ENCODE assay signal across 11 cellular contexts in the genomic region with DNA sequence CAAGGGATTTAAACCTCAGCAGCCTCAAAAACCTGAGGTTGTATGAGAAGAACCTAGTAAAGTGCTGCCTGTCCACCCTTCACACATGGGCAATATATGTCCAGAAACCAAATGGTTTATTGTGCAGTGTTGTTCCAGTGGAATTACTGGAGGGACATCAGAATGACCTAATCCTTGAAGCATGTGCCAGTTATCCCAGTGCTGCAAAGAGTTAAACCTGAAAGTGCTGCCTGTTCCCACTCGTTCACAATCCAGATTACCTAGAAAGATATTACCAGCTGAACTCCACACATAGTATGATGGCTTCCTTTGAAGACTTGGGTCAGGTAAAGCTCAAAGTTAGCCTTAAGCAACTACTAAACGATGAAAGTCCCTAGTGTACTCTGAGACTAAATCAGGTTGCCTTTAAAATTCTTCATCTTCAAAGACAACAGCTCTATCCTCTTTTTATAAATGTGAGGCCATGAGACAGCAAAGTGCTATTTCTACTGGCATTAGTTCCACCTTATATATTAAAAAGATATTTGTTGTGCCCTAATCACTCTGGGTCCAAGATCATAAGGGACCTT.
DNase-seq lines count a peak whose midpoint lies in the region; ATAC-seq, FAIRE-seq and TF ChIP-seq lines count a peak whose summit lies in the region.
"Had no signal": no experiment of that assay in that cellular context is flagged by ENCODE, and none has a peak within 500 bp of the region (broad histone marks: within the 10 kb centered on the region; RNA-seq: fewer than 3 reads in every experiment).

No MANE protein-coding gene starts in this region.

- CTCF ChIA-PET in activated CD4-positive, alpha-beta T cell treated with anti-CD3 and anti-CD28 coated beads for 36 hours (lab: Charles Lee): interaction anchor here (0.6 to 1.4 kb wide), 2 partner anchors 11 to 1120 kb away, joined by 3 to 4 read pairs; no protein-coding TSS in a partner anchor
- CTCF ChIA-PET in IMR-90 (lab: Yijun Ruan, JAX): no interaction called here

- H3K56ac ChIP-seq in IMR-90 (ENCODE audit: extremely low read depth, insufficient read depth, low read length): no peak overlapping the region

- H3K4me2 ChIP-seq in IMR-90 (ENCODE audit: low read depth, low read length): no peak overlapping the region

- H4K8ac ChIP-seq in IMR-90 (ENCODE audit: low read depth in 2 of 2, low read length in 2 of 2): no peak overlapping the region

- H3K14ac ChIP-seq in IMR-90 (replicated peaks; ENCODE audit: low read depth, low read length): peak overlapping the region; percentile 37; the same call in 1 of the 2 replicates

- no peak for DNase-seq in activated CD4-positive, alpha-beta T cell treated with anti-CD3 and anti-CD28 coated beads, Interleukin-2, amount 10 ng/mL, durations not matched to agents 24 days and 14 days
- DNase-seq in activated CD4-positive, alpha-beta T cell treated with anti-CD3 and anti-CD28 coated beads for 36 hours: no peak
- DNase-seq in IMR-90: peak; percentile 11
- DNase-seq in bronchial epithelial cell (ENCODE audit: low read depth): peak; percentile 34
- DNase-seq in retina: peak; percentile 33
- no peak for DNase-seq in NOMO-1 treated with DMSO at 0.1 percent for 48 hours (lab: John Stamatoyannopoulos, UW; ENCODE audit: unreplicated experiment)
- DNase-seq in stimulated activated naive CD4-positive, alpha-beta T cell treated with Interleukin-2 at 50 U/mL for 16 hours (lab: John Stamatoyannopoulos, UW): no peak
- DNase-seq in SIG-M5 (lab: John Stamatoyannopoulos, UW): no peak
- DNase-seq: activated CD4-positive, alpha-beta T cell treated with anti-CD3 and anti-CD28 coated beads for 1 hour had no signal

- no peak overlapping the region for H2AFZ ChIP-seq in IMR-90 (replicated peaks; ENCODE audit: low read length, poor library complexity)

- no peaks in the 10 kb centered on the region for H4K20me1 ChIP-seq in IMR-90 (ENCODE audit: insufficient read depth, low read length)

- H3K4me1 ChIP-seq in IMR-90 (ENCODE audit: control insufficient read depth, insufficient read depth, low read length): peaks cover 9% of the 10 kb centered on the region

- H3K4ac ChIP-seq in IMR-90 (ENCODE audit: low read depth, low read length): no peak overlapping the region

- H3K23ac ChIP-seq in IMR-90 (ENCODE audit: low read depth, low read length): no peak overlapping the region

- in situ Hi-C loops in IMR-90 (cut with MboI; ENCODE audit: low sequenced_read_pairs): no loop called here

- H3K9ac ChIP-seq in IMR-90 (ENCODE audit: low read depth, low read length): no peak overlapping the region

- no peak for FAIRE-seq in bronchial epithelial cell (lab: Jason Lieb, UNC)
- FAIRE-seq: A204.1, HepG2 had no signal

- peaks cover 13% of the 10 kb centered on the region for H3K36me3 Mint-ChIP-seq in activated CD4-positive, alpha-beta T cell treated with anti-CD3 and anti-CD28 coated beads, Interleukin-2, amount 10 ng/mL, durations not matched to agents 24 days and 14 days (ENCODE audit: low read depth)
- peaks cover 8% of the 10 kb centered on the region for H3K36me3 Mint-ChIP-seq in activated CD4-positive, alpha-beta T cell treated with anti-CD3 and anti-CD28 coated beads for 36 hours (ENCODE audit: low read depth)

- H3K36me3 ChIP-seq in IMR-90 (ENCODE audit: control insufficient read depth, insufficient read depth, low read length) (no peaks in the 10 kb centered on the region), bronchial epithelial cell (ENCODE audit: control insufficient read depth, insufficient read depth, low read length) (no peaks in the 10 kb centered on the region)

- H3K4me3 Mint-ChIP-seq in activated CD4-positive, alpha-beta T cell treated with anti-CD3 and anti-CD28 coated beads, Interleukin-2, amount 10 ng/mL, durations not matched to agents 24 days and 14 days: no peak overlapping the region
- H3K4me3 Mint-ChIP-seq in activated CD4-positive, alpha-beta T cell treated with anti-CD3 and anti-CD28 coated beads for 36 hours: no peak overlapping the region

- H3K79me1 ChIP-seq in IMR-90 (ENCODE audit: low read depth in 1 of 2, low read length in 2 of 2): no peaks in the 10 kb centered on the region

- H3K9me3 ChIP-seq in IMR-90 (ENCODE audit: control insufficient read depth, insufficient read depth, low read length): no peaks in the 10 kb centered on the region

- no peak overlapping the region for H4K91ac ChIP-seq in IMR-90 (ENCODE audit: insufficient read depth, low read depth, low read length)

- peaks cover 11% of the 10 kb centered on the region; the same call in 1 of the 2 replicates for H3K9me1 ChIP-seq in IMR-90 (ENCODE audit: insufficient read depth, low read length)

- peaks cover 47% of the 10 kb centered on the region for H3K4me1 Mint-ChIP-seq in activated CD4-positive, alpha-beta T cell treated with anti-CD3 and anti-CD28 coated beads, Interleukin-2, amount 10 ng/mL, durations not matched to agents 24 days and 14 days
- peaks cover 75% of the 10 kb centered on the region for H3K4me1 Mint-ChIP-seq in activated CD4-positive, alpha-beta T cell treated with anti-CD3 and anti-CD28 coated beads for 36 hours

- no peak overlapping the region for H2BK20ac ChIP-seq in IMR-90 (ENCODE audit: low read depth, low read length)

- H2BK120ac ChIP-seq in IMR-90 (ENCODE audit: low read depth, low read length): no peak overlapping the region

- TF ChIP-seq POLR2A in IMR-90 (IDR thresholded peaks at IDR 0.05; ENCODE audit: low read depth, low read length): no peak

- peaks cover 4% of the 10 kb centered on the region for H3K9me3 Mint-ChIP-seq in activated CD4-positive, alpha-beta T cell treated with anti-CD3 and anti-CD28 coated beads, Interleukin-2, amount 10 ng/mL, durations not matched to agents 24 days and 14 days
- no peaks in the 10 kb centered on the region for H3K9me3 Mint-ChIP-seq in activated CD4-positive, alpha-beta T cell treated with anti-CD3 and anti-CD28 coated beads for 36 hours (ENCODE audit: low read depth)

- no peak for TF ChIP-seq CTCF in IMR-90 (conservative IDR thresholded peaks at IDR 0.05; ENCODE audit: low read depth, low read length)
- no peak for TF ChIP-seq CTCF in bronchial epithelial cell (IDR thresholded peaks at IDR 0.05; ENCODE audit: insufficient read depth, low read length, severe bottlenecking)

- peak overlapping the region; percentile 12 for H3K27ac Mint-ChIP-seq in activated CD4-positive, alpha-beta T cell treated with anti-CD3 and anti-CD28 coated beads, Interleukin-2, amount 10 ng/mL, durations not matched to agents 24 days and 14 days
- H3K27ac Mint-ChIP-seq in activated CD4-positive, alpha-beta T cell treated with anti-CD3 and anti-CD28 coated beads for 36 hours: no peak overlapping the region

- no peak overlapping the region for H4K5ac ChIP-seq in IMR-90 (ENCODE audit: low read depth, low read length)

- BruUV-seq in IMR-90 (replicated peaks; lab: Mats Ljungman, UMichigan): no TSS peak

- H3K18ac ChIP-seq in IMR-90 (ENCODE audit: low read depth, low read length): no peak overlapping the region

- intact Hi-C loops in activated CD4-positive, alpha-beta T cell treated with anti-CD3 and anti-CD28 coated beads, Interleukin-2, amount 10 ng/mL, durations not matched to agents 24 days and 14 days (cut with micrococcal nuclease): no loop called here
- intact Hi-C loops in activated CD4-positive, alpha-beta T cell treated with anti-CD3 and anti-CD28 coated beads for 36 hours (cut with DNase I, micrococcal nuclease): no loop called here
- intact Hi-C loops in IMR-90 (cut with micrococcal nuclease): no loop called here

- ATAC-seq in activated CD4-positive, alpha-beta T cell treated with anti-CD3 and anti-CD28 coated beads for 36 hours: no peak
- no peak for ATAC-seq in IMR-90 (ENCODE audit: low read depth)
- ATAC-seq: HepG2 had no signal

- TF ChIP-seq RAD21 in IMR-90 (IDR thresholded peaks at IDR 0.05; ENCODE audit: low read length): no peak

- H3K27me3 Mint-ChIP-seq in activated CD4-positive, alpha-beta T cell treated with anti-CD3 and anti-CD28 coated beads, Interleukin-2, amount 10 ng/mL, durations not matched to agents 24 days and 14 days: no peaks in the 10 kb centered on the region
- H3K27me3 Mint-ChIP-seq in activated CD4-positive, alpha-beta T cell treated with anti-CD3 and anti-CD28 coated beads for 36 hours: no peaks in the 10 kb centered on the region

- no peak overlapping the region for H2AK9ac ChIP-seq in IMR-90 (replicated peaks; ENCODE audit: low read depth, low read length, poor library complexity)

- no peak overlapping the region for H2AK5ac ChIP-seq in IMR-90 (ENCODE audit: low read depth, low read length)

- no peak overlapping the region for H3K27ac ChIP-seq in IMR-90 (ENCODE audit: insufficient read depth, low read length)

- no peak overlapping the region for H2BK15ac ChIP-seq in IMR-90 (ENCODE audit: low read depth, low read length)

- dilution Hi-C loops in IMR-90 (cut with HindIII; ENCODE audit: low sequenced_read_pairs, unreplicated experiment): no loop called here

- no peak overlapping the region for H2BK5ac ChIP-seq in IMR-90 (ENCODE audit: low read depth, low read length, poor library complexity, severe bottlenecking)

- WGBS in IMR-90 (ENCODE audit: extremely low coverage in 2 of 2, insufficient read length in 1 of 2), 2 experiments: no CpG with 5 or more reads among the region's 2 CpGs

- POLR2A ChIA-PET in activated CD4-positive, alpha-beta T cell treated with anti-CD3 and anti-CD28 coated beads for 36 hours (lab: Charles Lee): no interaction called here
- POLR2A ChIA-PET in IMR-90 (lab: Charles Lee; ENCODE audit: unreplicated experiment): no interaction called here

- no peak overlapping the region for H3K4me3 ChIP-seq in IMR-90 (ENCODE audit: insufficient read depth, low read depth, low read length)
- no peak overlapping the region for H3K4me3 ChIP-seq in bronchial epithelial cell (ENCODE audit: low read depth, low read length)

- H3K27me3 ChIP-seq in IMR-90 (ENCODE audit: control insufficient read depth, insufficient read depth, low read length) (peaks cover 3% of the 10 kb centered on the region), bronchial epithelial cell (ENCODE audit: control insufficient read depth, insufficient read depth, low read length) (no peaks in the 10 kb centered on the region)

TF ChIP-seq in IMR-90, 13 proteins besides CTCF, POLR2A, EP300 and RAD21 (continues in another document):
- no peak for TF ChIP-seq NFE2L2 (IDR thresholded peaks at IDR 0.05; ENCODE audit: low read depth, low read length)
- TF ChIP-seq, protein P1, sequence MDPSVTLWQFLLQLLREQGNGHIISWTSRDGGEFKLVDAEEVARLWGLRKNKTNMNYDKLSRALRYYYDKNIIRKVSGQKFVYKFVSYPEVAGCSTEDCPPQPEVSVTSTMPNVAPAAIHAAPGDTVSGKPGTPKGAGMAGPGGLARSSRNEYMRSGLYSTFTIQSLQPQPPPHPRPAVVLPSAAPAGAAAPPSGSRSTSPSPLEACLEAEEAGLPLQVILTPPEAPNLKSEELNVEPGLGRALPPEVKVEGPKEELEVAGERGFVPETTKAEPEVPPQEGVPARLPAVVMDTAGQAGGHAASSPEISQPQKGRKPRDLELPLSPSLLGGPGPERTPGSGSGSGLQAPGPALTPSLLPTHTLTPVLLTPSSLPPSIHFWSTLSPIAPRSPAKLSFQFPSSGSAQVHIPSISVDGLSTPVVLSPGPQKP (IDR thresholded peaks at IDR 0.05; ENCODE audit: borderline replicate concordance, low read depth, low read length): no peak
- TF ChIP-seq CEBPB (IDR thresholded peaks at IDR 0.05; ENCODE audit: low read depth, low read length): no peak
- no peak for TF ChIP-seq CHD1 (IDR thresholded peaks at IDR 0.05; ENCODE audit: low read depth, low read length)

Comparison
In these comparisons a context has a peak if more than half of its experiments do, and no peak if none do; other contexts are left out.
1. DNase-seq: peak in IMR-90 (single experiment), bronchial epithelial cell (single experiment) and retina (single experiment); none in activated CD4-positive, alpha-beta T cell treated with anti-CD3 and anti-CD28 coated beads, Interleukin-2, amount 10 ng/mL, durations not matched to agents 24 days and 14 days (single experiment), activated CD4-positive, alpha-beta T cell treated with anti-CD3 and anti-CD28 coated beads for 36 hours (single experiment), NOMO-1 treated with DMSO at 0.1 percent for 48 hours (single experiment), stimulated activated naive CD4-positive, alpha-beta T cell treated with Interleukin-2 at 50 U/mL for 16 hours (single experiment) and SIG-M5 (single experiment).